ENCODE assay signal across 10 cellular contexts in the genomic region with DNA sequence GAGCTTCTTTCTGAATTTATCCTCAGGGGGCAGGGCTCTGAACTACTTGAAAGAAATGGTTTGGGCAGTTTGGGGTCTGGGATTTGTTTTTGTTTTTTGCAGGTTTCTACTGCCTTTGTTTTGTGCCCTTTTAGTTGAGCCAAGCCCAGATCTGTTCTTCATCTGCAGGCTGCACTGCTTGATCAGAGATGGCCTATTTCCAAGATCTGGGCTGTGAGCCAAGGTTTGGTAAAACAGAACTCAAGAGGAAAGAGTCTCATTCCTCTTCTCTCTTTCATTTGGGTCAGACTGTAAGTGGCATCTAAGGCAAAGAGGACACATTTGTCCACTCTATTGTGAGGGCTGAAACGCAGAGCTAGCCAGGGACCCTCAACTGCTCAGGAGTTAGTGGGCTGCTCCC.
DNase-seq lines count a peak whose midpoint lies in the region; ATAC-seq, FAIRE-seq and TF ChIP-seq lines count a peak whose summit lies in the region.
"Had no signal": no experiment of that assay in that cellular context is flagged by ENCODE, and none has a peak within 500 bp of the region (broad histone marks: within the 10 kb centered on the region; RNA-seq: fewer than 3 reads in every experiment).

No MANE protein-coding gene starts in this region.

- intact Hi-C loops in posterior cingulate gyrus (cut with DNase I), result no loop called here

- FAIRE-seq in GM12891 (lab: Jason Lieb, UNC), result no peak

- ATAC-seq in GM21381 (IDR thresholded peaks at IDR 0.05; ENCODE audit: unreplicated experiment) (no peak), HG03378 (IDR thresholded peaks at IDR 0.05; ENCODE audit: unreplicated experiment) (no peak)

- in situ Hi-C loops in SK-MEL-5 (cut with HindIII; ENCODE audit: low pct_unique_long_range_greater_than_20kb, low sequenced_read_pairs), result no loop called here

- peak; percentile 23 for DNase-seq in EH (ENCODE audit: low read depth)
- peak; percentile 4 for DNase-seq in SK-MEL-5 (ENCODE audit: low read depth, low spot score)
- peak; percentile 71 for DNase-seq in globus pallidus (ENCODE audit: low spot score)
- peak in 8 of 10 donors; percentile 26 to 88 (median 66) for DNase-seq in posterior cingulate gyrus
- no peak for DNase-seq in GM12891 (ENCODE audit: insufficient read length, low spot score)
- no peak for DNase-seq in amniotic stem cell (lab: John Stamatoyannopoulos, UW)
- DNase-seq: DND-41, stomach had no signal

- TF ChIP-seq POLR2A in GM12891 (IDR thresholded peaks at IDR 0.05; ENCODE audit: low read depth, low read length), result no peak

TF ChIP-seq in GM12891, 5 proteins besides CTCF, POLR2A, EP300 and RAD21:
- TF ChIP-seq SPI1 (IDR thresholded peaks at IDR 0.05; ENCODE audit: low read depth, low read length), result no peak
- TF ChIP-seq TAF1 (IDR thresholded peaks at IDR 0.05; ENCODE audit: low read depth, low read length), result no peak
- no peak for TF ChIP-seq POLR2AphosphoS5 (IDR thresholded peaks at IDR 0.05; ENCODE audit: low read depth, low read length)
- no peak for TF ChIP-seq PAX5 (IDR thresholded peaks at IDR 0.05; ENCODE audit: insufficient read depth, low read length, severe bottlenecking)
- no peak for TF ChIP-seq POU2F2 (IDR thresholded peaks at IDR 0.05; ENCODE audit: low read depth, low read length)
TF ChIP-seq in GM12891: peak in this region for 0.

Comparison
In these comparisons a context has a peak if more than half of its experiments do, and no peak if none do; other contexts are left out.
1. DNase-seq: peak in EH (single experiment), SK-MEL-5 (single experiment), globus pallidus (single experiment) and posterior cingulate gyrus (8 of 10); none in GM12891 (single experiment) and amniotic stem cell (single experiment).